8 cellular contexts compared by ENCODE assay signal in the genomic region with DNA sequence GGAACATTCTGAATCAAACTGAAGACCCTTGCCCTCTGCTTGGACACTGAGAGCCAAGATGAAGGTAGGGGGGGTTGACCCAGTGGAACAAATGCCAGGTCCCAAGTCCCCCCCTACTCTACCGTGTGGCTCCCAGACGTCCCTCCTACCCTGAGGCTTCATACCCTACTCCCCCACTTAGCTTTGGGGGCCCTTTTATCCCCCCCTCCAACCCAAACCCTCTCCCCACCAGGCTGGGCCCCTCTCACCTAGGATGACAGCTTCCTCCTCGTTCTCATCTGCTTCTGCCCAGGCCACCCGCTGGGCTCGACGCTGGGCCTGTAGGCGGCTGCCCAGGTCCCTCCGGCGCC. TPM values are rescaled to one million over a fixed set of nuclear protein-coding genes. Genes with fewer than 3 reads are reported as not detected.
A peak's percentile ranks its signal among the peaks of the same experiment; 100 is the strongest.
DNase-seq lines count a peak whose midpoint lies in the region; ATAC-seq, FAIRE-seq and TF ChIP-seq lines count a peak whose summit lies in the region.

No MANE protein-coding gene starts in this region.

- TF ChIP-seq CTCF in Caco-2 (IDR thresholded peaks at IDR 0.05; ENCODE audit: insufficient read depth in 1 of 2, low read depth in 1 of 2, low read length in 1 of 2, severe bottlenecking in 1 of 2, unreplicated experiment in 1 of 2) (no peak), OCI-LY7 (conservative IDR thresholded peaks at IDR 0.05; ENCODE audit: low read length) (no peak), H1 (IDR thresholded peaks at IDR 0.05; ENCODE audit: control extremely low read depth in 1 of 3, insufficient read depth in 1 of 3, low read depth in 1 of 3, low read length in 3 of 3) (no peak), osteocyte (IDR thresholded peaks at IDR 0.05) (no peak)

- no peak overlapping the region for H4K8ac ChIP-seq in H1 (ENCODE audit: extremely low read depth, insufficient read depth, low read length)

- H3K23me2 ChIP-seq in H1 (ENCODE audit: low read depth, low read length), result no peaks in the 10 kb centered on the region; the same call in 1 of the 2 replicates

- H4K20me1 ChIP-seq in OCI-LY7 (ENCODE audit: insufficient read depth, low read length), result no peaks in the 10 kb centered on the region
- peaks cover 0 to 6% of the 10 kb centered on the region in 2 experiments for H4K20me1 ChIP-seq in H1 (replicated peaks in 1 of 2; ENCODE audit: control insufficient read depth in 1 of 2, insufficient read depth in 2 of 2, low read length in 2 of 2)

- no peak overlapping the region for H2BK120ac ChIP-seq in H1 (replicated peaks; ENCODE audit: low read depth, low read length)

- no TSS peak for BruUV-seq in Caco-2 (replicated peaks; lab: Mats Ljungman, UMichigan)
- no TSS peak for BruUV-seq in OCI-LY7 (replicated peaks; lab: Mats Ljungman, UMichigan)

- no peak overlapping the region for H4K5ac ChIP-seq in H1 (ENCODE audit: insufficient read length, low read depth, low read length)

- no peaks in the 10 kb centered on the region for H3K4me1 Mint-ChIP-seq in Caco-2 (ENCODE audit: low read depth, unreplicated experiment)
- H3K4me1 Mint-ChIP-seq in osteocyte (ENCODE audit: unreplicated experiment), result peaks cover 10% of the 10 kb centered on the region

- no peaks in the 10 kb centered on the region for H3K9me2 ChIP-seq in OCI-LY7 (ENCODE audit: insufficient read depth, low read length)

- H2AK5ac ChIP-seq in H1 (ENCODE audit: low read depth, low read length), result no peak overlapping the region

- no peak overlapping the region for H3K23ac ChIP-seq in H1 (ENCODE audit: insufficient read length)

- H3K14ac ChIP-seq in H1 (ENCODE audit: insufficient read length), result no peak overlapping the region

- H3K9me3 Mint-ChIP-seq in Caco-2 (ENCODE audit: unreplicated experiment), result no peaks in the 10 kb centered on the region
- no peaks in the 10 kb centered on the region for H3K9me3 Mint-ChIP-seq in osteocyte (ENCODE audit: unreplicated experiment)

- H3K9ac ChIP-seq in H1 (replicated peaks in 1 of 4; ENCODE audit: extremely low read depth in 1 of 4, low read depth in 3 of 4, low read length in 3 of 4), result no peak overlapping the region

- H4K91ac ChIP-seq in H1 (replicated peaks; ENCODE audit: insufficient read length, low read length), result no peak overlapping the region

- H3K4me1 ChIP-seq in Caco-2 (no peaks in the 10 kb centered on the region), OCI-LY7 (ENCODE audit: insufficient read depth, low read length, poor library complexity, severe bottlenecking) (peaks cover 11% of the 10 kb centered on the region), H1 (replicated peaks in 1 of 4; ENCODE audit: control insufficient read depth in 3 of 4, insufficient read depth in 4 of 4, low read length in 3 of 4) (peaks cover 0 to 7% (median 5%) of the 10 kb centered on the region in 4 experiments; a peak in 6 of 7 replicates)

- H3K27ac Mint-ChIP-seq in Caco-2 (ENCODE audit: unreplicated experiment) (no peak overlapping the region), osteocyte (ENCODE audit: unreplicated experiment) (peak overlapping the region; percentile 91)

- no peak overlapping the region for H2BK20ac ChIP-seq in H1 (ENCODE audit: low read length)

- H3K56ac ChIP-seq in H1 (replicated peaks; ENCODE audit: insufficient read length, low read depth, low read length), result no peak overlapping the region

- H3K27ac ChIP-seq in OCI-LY7 (ENCODE audit: low read depth, low read length, poor library complexity, severe bottlenecking) (no peak overlapping the region), H1 (ENCODE audit: low read depth, low read length) (no peak overlapping the region)

- DNase-seq in Caco-2, result no peak
- no peak for DNase-seq in OCI-LY7 (ENCODE audit: low spot score)
- no peak for DNase-seq in H1 (ENCODE audit: low read depth in 1 of 2, low spot score in 2 of 2)
- DNase-seq in osteocyte (ENCODE audit: extremely low spot score, unreplicated experiment), result no peak
- no peak for DNase-seq in activated effector memory CD4-positive, alpha-beta T cell treated with anti-CD3 and anti-CD28 coated beads, Interleukin-2, amount 50 U/mL, for 16 hours
- DNase-seq in NCI-H128 (lab: John Stamatoyannopoulos, UW; ENCODE audit: unreplicated experiment), result no peak

- no peak overlapping the region for H3K4ac ChIP-seq in H1 (replicated peaks; ENCODE audit: insufficient read length, low read depth, low read length)

- no peak for TF ChIP-seq RAD21 in H1 (IDR thresholded peaks at IDR 0.05 in 1 of 2, conservative IDR thresholded peaks at IDR 0.05 in 1 of 2; ENCODE audit: low read depth in 2 of 2, low read length in 2 of 2)

- H3K9me3 ChIP-seq in Caco-2 (no peaks in the 10 kb centered on the region), OCI-LY7 (ENCODE audit: low read length) (no peaks in the 10 kb centered on the region), H1 (ENCODE audit: insufficient read depth in 2 of 2, low read depth in 1 of 2, low read length in 1 of 2) (no peaks in the 10 kb centered on the region)

- H2AFZ ChIP-seq in OCI-LY7 (ENCODE audit: low read length) (no peak overlapping the region), H1 (ENCODE audit: low read length) (no peak overlapping the region)

- no peak overlapping the region for H3K18ac ChIP-seq in H1 (ENCODE audit: extremely low read depth, low read length)

- 78% methylated on average over 6 of the region's 9 CpGs; no CpG with 5 or more reads in 1 of the 2 experiments for WGBS in H1 (ENCODE audit: extremely low coverage in 1 of 2, insufficient coverage in 1 of 2, insufficient read length in 1 of 2, insufficient replicate concordance in 2 of 2, low coverage in 1 of 2, low lambda C conversion rate in 2 of 2, missing lambda C conversion rate in 1 of 2), 2 experiments

- H3K36me3 Mint-ChIP-seq in Caco-2 (ENCODE audit: insufficient read depth, unreplicated experiment) (peaks cover 58% of the 10 kb centered on the region), osteocyte (ENCODE audit: unreplicated experiment) (peaks cover 20% of the 10 kb centered on the region)

- POLR2A ChIA-PET in Caco-2 (lab: Charles Lee), result no interaction called here
- POLR2A ChIA-PET in OCI-LY7 (lab: Charles Lee), result interaction anchor here (1.0 to 1.1 kb wide), 2 partner anchors 18 to 45 kb away, joined by 3 read pairs; no protein-coding TSS in a partner anchor
- POLR2A ChIA-PET in H1 (lab: Charles Lee; ENCODE audit: partially characterized antibody), result interaction anchor here (0.6 to 1.7 kb wide), 11 partner anchors 10 to 540 kb away, joined by 3 to 8 read pairs (median 3); a partner anchor contains a TSS

- FAIRE-seq in H1 (lab: Jason Lieb, UNC), result no peak

- H3K4me3 Mint-ChIP-seq in Caco-2 (ENCODE audit: unreplicated experiment) (peak overlapping the region; percentile 99), osteocyte (ENCODE audit: unreplicated experiment) (peak overlapping the region; percentile 93)

- H3K4me3 ChIP-seq in Caco-2 (ENCODE audit: low read depth, low read length) (peak overlapping the region; percentile 85), OCI-LY7 (ENCODE audit: low read depth, low read length, poor library complexity, severe bottlenecking) (peak overlapping the region; percentile 92), H1 (ENCODE audit: extremely low read depth in 1 of 4, insufficient read depth in 2 of 4, low read depth in 3 of 4, low read length in 4 of 4) (peak overlapping the region; percentile 83 to 93 (median 88); a peak in 5 of 8 replicates)

- H2BK5ac ChIP-seq in H1 (ENCODE audit: low read depth, low read length), result no peak overlapping the region

- TF ChIP-seq EP300 in H1 (IDR thresholded peaks at IDR 0.05; ENCODE audit: borderline replicate concordance in 1 of 2, low read depth in 2 of 2, low read length in 2 of 2), result no peak

- CTCF ChIA-PET in Caco-2 (lab: Charles Lee), result interaction anchor here (0.6 to 1.0 kb wide), 2 partner anchors 90 to 149 kb away, joined by 3 to 5 read pairs; no protein-coding TSS in a partner anchor
- CTCF ChIA-PET in OCI-LY7 (lab: Charles Lee; ENCODE audit: unreplicated experiment), result no interaction called here
- CTCF ChIA-PET in H1 (lab: Charles Lee; ENCODE audit: partially characterized antibody), result interaction anchor here (0.6 to 1.1 kb wide), 4 partner anchors 16 to 74 kb away, joined by 3 to 4 read pairs (median 3); no protein-coding TSS in a partner anchor

- intact Hi-C loops in Caco-2 (cut with micrococcal nuclease; ENCODE audit: unreplicated experiment) (no loop called here), OCI-LY7 (cut with micrococcal nuclease; ENCODE audit: unreplicated experiment) (loop anchor here (5.0 to 10.0 kb wide), 2 partner anchors 46 to 548 kb away; a partner anchor contains a TSS)

- peak overlapping the region; percentile 96 for H3K4me2 ChIP-seq in OCI-LY7 (ENCODE audit: low read length)
- peak overlapping the region; percentile 94 to 99 for H3K4me2 ChIP-seq in H1 (ENCODE audit: insufficient read depth in 1 of 2, low read depth in 2 of 2, low read length in 2 of 2)

- H2BK15ac ChIP-seq in H1 (ENCODE audit: low read length), result no peak overlapping the region

- no peak for TF ChIP-seq POLR2A in H1 (IDR thresholded peaks at IDR 0.05; ENCODE audit: control extremely low read depth in 1 of 2, low read depth in 2 of 2, low read length in 2 of 2)

- peaks cover 10% of the 10 kb centered on the region for H3K79me1 ChIP-seq in H1 (ENCODE audit: low read depth, low read length)

- no peak overlapping the region for H2BK12ac ChIP-seq in H1 (ENCODE audit: low read depth, low read length)

- ATAC-seq in GM21737 (IDR thresholded peaks at IDR 0.05; ENCODE audit: unreplicated experiment) (no peak), HG03045 (IDR thresholded peaks at IDR 0.05; ENCODE audit: unreplicated experiment) (no peak)

- no peaks in the 10 kb centered on the region for H3K27me3 ChIP-seq in Caco-2 (replicated peaks; ENCODE audit: control insufficient read depth, insufficient read depth, low read length)
- H3K27me3 ChIP-seq in H1 (replicated peaks in 1 of 4; ENCODE audit: control insufficient read depth in 3 of 4, extremely low read depth in 1 of 4, insufficient read depth in 3 of 4, low read length in 3 of 4), result no peaks in the 10 kb centered on the region

- H3K36me3 ChIP-seq in Caco-2 (ENCODE audit: control insufficient read depth, insufficient read depth, low read length), result peaks cover 3% of the 10 kb centered on the region; the same call in 1 of the 2 replicates
- peaks cover 35% of the 10 kb centered on the region for H3K36me3 ChIP-seq in OCI-LY7 (ENCODE audit: insufficient read depth, low read length)
- H3K36me3 ChIP-seq in H1 (ENCODE audit: control insufficient read depth in 2 of 4, insufficient read depth in 4 of 4, low read length in 3 of 4), result peaks cover 13 to 26% (median 17%) of the 10 kb centered on the region in 4 experiments; a peak in 7 of 8 replicates

- H3K27me3 Mint-ChIP-seq in Caco-2 (ENCODE audit: insufficient read depth, unreplicated experiment) (no peaks in the 10 kb centered on the region), osteocyte (ENCODE audit: unreplicated experiment) (no peaks in the 10 kb centered on the region)

- peaks cover 18% of the 10 kb centered on the region; the same call in 1 of the 2 replicates for H3K79me2 ChIP-seq in OCI-LY7 (ENCODE audit: insufficient read depth, low read depth, low read length)
- H3K79me2 ChIP-seq in H1 (ENCODE audit: control insufficient read depth in 1 of 2, insufficient read depth in 2 of 2, low read length in 2 of 2), result peaks cover 0 to 19% of the 10 kb centered on the region in 2 experiments; a peak in 1 of 4 replicates

RNA-seq across cellular contexts. Expression of a gene that starts 1.5 kb away (rescaled TPM):
- total RNA-seq in Caco-2 (2022), result 76.3 and 84.8 TPM in 2 replicates
- 35.5 and 37.7 TPM in 2 replicates for total RNA-seq in OCI-LY7 (2014; rRNA removed; shearing (Covaris generic))
- total RNA-seq in OCI-LY7 (2022), result 52.0 and 55.0 TPM in 2 replicates
- total RNA-seq in H1 (2021; fragmentation: NEBNext Ultra II Directional; extraction: Animal tissue kit (Norgen Biotek cat#: 25700)), result 42.0 and 43.8 TPM in 2 replicates
- polyA plus RNA-seq in H1 (2011; rRNA removed), result 29.4 and 31.2 TPM in 2 replicates
- 51.1 TPM for polyA plus RNA-seq in H1 (2011; cell fraction: cytosol; rRNA removed)
- polyA plus RNA-seq in H1 (2011; cell fraction: nucleus; rRNA removed), result 35.3 TPM
- 37.0 to 47.9 TPM (median 45.6 TPM) in 4 replicates for polyA plus RNA-seq in H1 (2012, experiment 1 of 2)
- polyA plus RNA-seq in H1 (2012, experiment 2 of 2), result 29.9 TPM
- 48.3 TPM for polyA plus RNA-seq in H1 (2013, experiment 1 of 2)
- 56.7 TPM for polyA plus RNA-seq in H1 (2013, experiment 2 of 2)
- 11.3 and 15.2 TPM in 2 replicates for polyA minus RNA-seq in H1 (2011; rRNA and poly(A)+ RNA removed)
- polyA minus RNA-seq in H1 (2011; cell fraction: cytosol; rRNA and poly(A)+ RNA removed), result 16.9 TPM
- polyA minus RNA-seq in H1 (2011; cell fraction: nucleus; rRNA and poly(A)+ RNA removed), result 12.4 TPM
- 79.6 and 84.2 TPM in 2 replicates for total RNA-seq in osteocyte

RNA-seq across cellular contexts. Expression of a gene that starts 6.4 kb away (rescaled TPM):
- total RNA-seq in Caco-2 (2022) (68.4 and 73.8 TPM in 2 replicates), OCI-LY7 (2022) (54.4 and 62.4 TPM in 2 replicates), osteocyte (57.5 and 58.4 TPM in 2 replicates)
- 58.0 and 66.4 TPM in 2 replicates for total RNA-seq in OCI-LY7 (2014; rRNA removed; shearing (Covaris generic))
- total RNA-seq in H1 (2021; fragmentation: NEBNext Ultra II Directional; extraction: Animal tissue kit (Norgen Biotek cat#: 25700)), result 80.9 and 94.0 TPM in 2 replicates
- polyA plus RNA-seq in H1 (2011; rRNA removed), result 88.2 and 90.3 TPM in 2 replicates
- polyA plus RNA-seq in H1 (2011; cell fraction: cytosol; rRNA removed), result 76.8 TPM
- polyA plus RNA-seq in H1 (2011; cell fraction: nucleus; rRNA removed), result 68.8 TPM
- polyA plus RNA-seq in H1 (2012, experiment 1 of 2), result 78.5 to 95.4 TPM (median 90.5 TPM) in 4 replicates
- 85.8 TPM for polyA plus RNA-seq in H1 (2012, experiment 2 of 2)
- 73.6 TPM for polyA plus RNA-seq in H1 (2013, experiment 1 of 2)
- polyA plus RNA-seq in H1 (2013, experiment 2 of 2), result 72.9 TPM
- 14.7 and 15.6 TPM in 2 replicates for polyA minus RNA-seq in H1 (2011; rRNA and poly(A)+ RNA removed)
- polyA minus RNA-seq in H1 (2011; cell fraction: cytosol; rRNA and poly(A)+ RNA removed), result 22.7 TPM
- polyA minus RNA-seq in H1 (2011; cell fraction: nucleus; rRNA and poly(A)+ RNA removed), result 13.9 TPM

RNA-seq across cellular contexts. Expression of a gene that starts 29.6 kb away (rescaled TPM):
- 4.3 and 4.5 TPM in 2 replicates for total RNA-seq in Caco-2 (2022)
- 4.5 and 4.7 TPM in 2 replicates for total RNA-seq in OCI-LY7 (2014; rRNA removed; shearing (Covaris generic))
- total RNA-seq in OCI-LY7 (2022), result 4.2 and 5.0 TPM in 2 replicates
- 31.8 and 33.3 TPM in 2 replicates for total RNA-seq in H1 (2021; fragmentation: NEBNext Ultra II Directional; extraction: Animal tissue kit (Norgen Biotek cat#: 25700))
- 33.5 and 54.4 TPM in 2 replicates for polyA plus RNA-seq in H1 (2011; rRNA removed)
- polyA plus RNA-seq in H1 (2011; cell fraction: cytosol; rRNA removed), result 46.5 TPM
- polyA plus RNA-seq in H1 (2011; cell fraction: nucleus; rRNA removed), result 189 TPM
- polyA plus RNA-seq in H1 (2012, experiment 1 of 2), result 21.7 to 35.2 TPM (median 31.4 TPM) in 4 replicates
- polyA plus RNA-seq in H1 (2012, experiment 2 of 2), result 24.7 TPM
- polyA plus RNA-seq in H1 (2013, experiment 1 of 2), result 19.8 TPM
- 17.5 TPM for polyA plus RNA-seq in H1 (2013, experiment 2 of 2)
- 21.1 and 26.4 TPM in 2 replicates for polyA minus RNA-seq in H1 (2011; rRNA and poly(A)+ RNA removed)
- polyA minus RNA-seq in H1 (2011; cell fraction: cytosol; rRNA and poly(A)+ RNA removed), result 24.1 TPM
- polyA minus RNA-seq in H1 (2011; cell fraction: nucleus; rRNA and poly(A)+ RNA removed), result 31.4 TPM
- 6.6 and 6.9 TPM in 2 replicates for total RNA-seq in osteocyte

RNA-seq across cellular contexts. Expression of a gene that starts 36.0 kb away (rescaled TPM):
- total RNA-seq in Caco-2 (2022) (8.6 and 9.5 TPM in 2 replicates), OCI-LY7 (2022) (26.9 and 27.5 TPM in 2 replicates), osteocyte (2.4 and 3.2 TPM in 2 replicates)
- total RNA-seq in OCI-LY7 (2014; rRNA removed; shearing (Covaris generic)), result 4.2 and 4.4 TPM in 2 replicates
- total RNA-seq in H1 (2021; fragmentation: NEBNext Ultra II Directional; extraction: Animal tissue kit (Norgen Biotek cat#: 25700)), result 29.1 and 32.3 TPM in 2 replicates
- polyA plus RNA-seq in H1 (2011; rRNA removed), result 11.9 and 20.9 TPM in 2 replicates
- polyA plus RNA-seq in H1 (2011; cell fraction: cytosol; rRNA removed), result 11.0 TPM
- polyA plus RNA-seq in H1 (2011; cell fraction: nucleus; rRNA removed), result 95.5 TPM
- polyA plus RNA-seq in H1 (2012, experiment 1 of 2), result 21.9 to 33.9 TPM (median 28.9 TPM) in 4 replicates
- 18.1 TPM for polyA plus RNA-seq in H1 (2012, experiment 2 of 2)
- 37.5 TPM for polyA plus RNA-seq in H1 (2013, experiment 1 of 2)
- polyA plus RNA-seq in H1 (2013, experiment 2 of 2), result 34.4 TPM
- polyA minus RNA-seq in H1 (2011; rRNA and poly(A)+ RNA removed), result 7.9 and 12.2 TPM in 2 replicates
- polyA minus RNA-seq in H1 (2011; cell fraction: cytosol; rRNA and poly(A)+ RNA removed), result 17.8 TPM
- 29.5 TPM for polyA minus RNA-seq in H1 (2011; cell fraction: nucleus; rRNA and poly(A)+ RNA removed)

RNA-seq across cellular contexts. Expression of a gene that starts 43.3 kb away (rescaled TPM):
- total RNA-seq in Caco-2 (2022) (24.2 and 27.4 TPM in 2 replicates), OCI-LY7 (2022) (15.7 and 15.8 TPM in 2 replicates), osteocyte (13.5 and 14.0 TPM in 2 replicates)
- 15.7 and 18.1 TPM in 2 replicates for total RNA-seq in OCI-LY7 (2014; rRNA removed; shearing (Covaris generic))
- 21.3 and 25.9 TPM in 2 replicates for total RNA-seq in H1 (2021; fragmentation: NEBNext Ultra II Directional; extraction: Animal tissue kit (Norgen Biotek cat#: 25700))
- 8.9 and 12.0 TPM in 2 replicates for polyA plus RNA-seq in H1 (2011; rRNA removed)
- 15.7 TPM for polyA plus RNA-seq in H1 (2011; cell fraction: cytosol; rRNA removed)
- polyA plus RNA-seq in H1 (2011; cell fraction: nucleus; rRNA removed), result 9.0 TPM
- 14.5 to 21.7 TPM (median 17.9 TPM) in 4 replicates for polyA plus RNA-seq in H1 (2012, experiment 1 of 2)
- polyA plus RNA-seq in H1 (2012, experiment 2 of 2), result 3.8 TPM
- 15.4 TPM for polyA plus RNA-seq in H1 (2013, experiment 1 of 2)
- 14.8 TPM for polyA plus RNA-seq in H1 (2013, experiment 2 of 2)
- 28.2 and 34.7 TPM in 2 replicates for polyA minus RNA-seq in H1 (2011; rRNA and poly(A)+ RNA removed)
- 12.4 TPM for polyA minus RNA-seq in H1 (2011; cell fraction: cytosol; rRNA and poly(A)+ RNA removed)
- polyA minus RNA-seq in H1 (2011; cell fraction: nucleus; rRNA and poly(A)+ RNA removed), result 15.7 TPM
